Comparison of ENCODE assay signal across 11 cellular contexts in genomic region chr12:82593901-82594396, GRCh38.
A peak's percentile ranks its signal among the peaks of the same experiment; 100 is the strongest.
DNase-seq lines count a peak whose midpoint lies in the region; ATAC-seq, FAIRE-seq and TF ChIP-seq lines count a peak whose summit lies in the region.
"Had no signal": no experiment of that assay in that cellular context is flagged by ENCODE, and none has a peak within 500 bp of the region (broad histone marks: within the 10 kb centered on the region; RNA-seq: fewer than 3 reads in every experiment).

No MANE protein-coding gene starts in this region.

- TF ChIP-seq CTCF in H1 (IDR thresholded peaks at IDR 0.05; ENCODE audit: control extremely low read depth in 1 of 3, insufficient read depth in 1 of 3, low read depth in 1 of 3, low read length in 3 of 3), result no peak
- TF ChIP-seq CTCF in CD8-positive, alpha-beta T cell (IDR thresholded peaks at IDR 0.05), result no peak

- POLR2A ChIA-PET in H1 (lab: Charles Lee; ENCODE audit: partially characterized antibody), result no interaction called here
- POLR2A ChIA-PET in CD8-positive, alpha-beta T cell (lab: Charles Lee), result no interaction called here

- H3K23me2 ChIP-seq in H1 (ENCODE audit: low read depth, low read length), result no peaks in the 10 kb centered on the region

- no peak for TF ChIP-seq EP300 in H1 (IDR thresholded peaks at IDR 0.05; ENCODE audit: borderline replicate concordance in 1 of 2, low read depth in 2 of 2, low read length in 2 of 2)

- H4K20me1 ChIP-seq in H1 (replicated peaks in 1 of 2; ENCODE audit: control insufficient read depth in 1 of 2, insufficient read depth in 2 of 2, low read length in 2 of 2), result no peaks in the 10 kb centered on the region

- no peak for TF ChIP-seq POLR2A in H1 (IDR thresholded peaks at IDR 0.05; ENCODE audit: control extremely low read depth in 1 of 2, low read depth in 2 of 2, low read length in 2 of 2)

- no peaks in the 10 kb centered on the region for H3K79me1 ChIP-seq in H1 (ENCODE audit: low read depth, low read length)

- H2BK120ac ChIP-seq in H1 (replicated peaks; ENCODE audit: low read depth, low read length), result no peak overlapping the region

- no peak overlapping the region for H3K9ac ChIP-seq in H1 (replicated peaks in 1 of 4; ENCODE audit: extremely low read depth in 1 of 4, low read depth in 3 of 4, low read length in 3 of 4)

- no peak overlapping the region for H3K4me3 Mint-ChIP-seq in CD8-positive, alpha-beta T cell
- H3K4me3 Mint-ChIP-seq: naive B cell had no signal

- no peak overlapping the region for H3K27ac ChIP-seq in H1 (ENCODE audit: low read depth, low read length)
- no peak overlapping the region for H3K27ac ChIP-seq in CD8-positive, alpha-beta T cell (ENCODE audit: low read depth, low read length)

- H2BK5ac ChIP-seq in H1 (ENCODE audit: low read depth, low read length), result no peak overlapping the region

- CTCF ChIA-PET in H1 (lab: Charles Lee; ENCODE audit: partially characterized antibody), result no interaction called here
- CTCF ChIA-PET in CD8-positive, alpha-beta T cell (lab: Charles Lee), result no interaction called here

- TF ChIP-seq RAD21 in H1 (IDR thresholded peaks at IDR 0.05 in 1 of 2, conservative IDR thresholded peaks at IDR 0.05 in 1 of 2; ENCODE audit: low read depth in 2 of 2, low read length in 2 of 2), result no peak

- no peaks in the 10 kb centered on the region for H3K4me1 Mint-ChIP-seq in CD8-positive, alpha-beta T cell (ENCODE audit: low read depth)
- H3K4me1 Mint-ChIP-seq: naive B cell had no signal

- H4K5ac ChIP-seq in H1 (ENCODE audit: insufficient read length, low read depth, low read length), result no peak overlapping the region

- no peak overlapping the region for H3K18ac ChIP-seq in H1 (ENCODE audit: extremely low read depth, low read length)

- H3K27ac Mint-ChIP-seq in CD8-positive, alpha-beta T cell, result no peak overlapping the region
- H3K27ac Mint-ChIP-seq: naive B cell had no signal

- peak; percentile 90 for ATAC-seq in GM21526 (IDR thresholded peaks at IDR 0.05; ENCODE audit: low FRiP score, unreplicated experiment)
- peak; percentile 87 for ATAC-seq in HG03342 (IDR thresholded peaks at IDR 0.05; ENCODE audit: unreplicated experiment)
- ATAC-seq in CD8-positive, alpha-beta T cell, result no peak
- no peak for ATAC-seq in Right ventricle myocardium superior (ENCODE audit: poor library complexity)
- ATAC-seq: K562 had no signal

- 84% methylated on average over 1 of the region's 1 CpG; no CpG with 5 or more reads in 1 of the 2 experiments for WGBS in H1 (ENCODE audit: extremely low coverage in 1 of 2, insufficient coverage in 1 of 2, insufficient read length in 1 of 2, insufficient replicate concordance in 2 of 2, low coverage in 1 of 2, low lambda C conversion rate in 2 of 2, missing lambda C conversion rate in 1 of 2), 2 experiments

- H3K79me2 ChIP-seq in H1 (ENCODE audit: control insufficient read depth in 1 of 2, insufficient read depth in 2 of 2, low read length in 2 of 2), result no peaks in the 10 kb centered on the region

- H3K4me1 ChIP-seq in H1 (replicated peaks in 1 of 4; ENCODE audit: control insufficient read depth in 3 of 4, insufficient read depth in 4 of 4, low read length in 3 of 4), result no peaks in the 10 kb centered on the region
- H3K4me1 ChIP-seq in CD8-positive, alpha-beta T cell (ENCODE audit: insufficient read depth, low read length), result no peaks in the 10 kb centered on the region

- H3K27me3 Mint-ChIP-seq in CD8-positive, alpha-beta T cell (ENCODE audit: low read depth), result no peaks in the 10 kb centered on the region
- H3K27me3 Mint-ChIP-seq: naive B cell had no signal

- DNase-seq in GM18507 (ENCODE audit: extremely low spot score, insufficient read length, low read depth) (peak; percentile 22), H1 (ENCODE audit: low read depth in 1 of 2, low spot score in 2 of 2) (no peak), MV-4-11 (lab: John Stamatoyannopoulos, UW) (no peak), Right ventricle myocardium superior (no peak)
- DNase-seq in CD8-positive, alpha-beta T cell, result no peak
- DNase-seq in activated CD8-positive, alpha-beta memory T cell treated with anti-CD3 and anti-CD28 coated beads, Interleukin-2, amount 50 U/mL, for 4 hours, result no peak
- DNase-seq: EL, naive B cell had no signal

- no peak overlapping the region for H2BK20ac ChIP-seq in H1 (ENCODE audit: low read length)

- H3K9me3 ChIP-seq in H1 (ENCODE audit: insufficient read depth in 2 of 2, low read depth in 1 of 2, low read length in 1 of 2), result no peaks in the 10 kb centered on the region
- no peaks in the 10 kb centered on the region for H3K9me3 ChIP-seq in CD8-positive, alpha-beta T cell (ENCODE audit: low read length)

- H3K36me3 Mint-ChIP-seq in CD8-positive, alpha-beta T cell, result no peaks in the 10 kb centered on the region
- H3K36me3 Mint-ChIP-seq: naive B cell had no signal

- H3K4me2 ChIP-seq in H1 (ENCODE audit: insufficient read depth in 1 of 2, low read depth in 2 of 2, low read length in 2 of 2), result no peak overlapping the region

- no peak overlapping the region for H3K14ac ChIP-seq in H1 (ENCODE audit: insufficient read length)

- no peak overlapping the region for H3K23ac ChIP-seq in H1 (ENCODE audit: insufficient read length)

- H2AFZ ChIP-seq in H1 (ENCODE audit: low read length), result 0 out of 2 replicates have a peak overlapping the region, but pooled peaks have one; percentile 1

- H3K4me3 ChIP-seq in H1 (ENCODE audit: extremely low read depth in 1 of 4, insufficient read depth in 2 of 4, low read depth in 3 of 4, low read length in 4 of 4), result no peak overlapping the region
- H3K4me3 ChIP-seq in CD8-positive, alpha-beta T cell (ENCODE audit: low read depth, low read length), result no peak overlapping the region
- H3K4me3 ChIP-seq: K562 had no signal

- H4K91ac ChIP-seq in H1 (replicated peaks; ENCODE audit: insufficient read length, low read length), result no peak overlapping the region

- H4K8ac ChIP-seq in H1 (ENCODE audit: extremely low read depth, insufficient read depth, low read length), result no peak overlapping the region

- intact Hi-C loops in CD8-positive, alpha-beta T cell (cut with DNase I, micrococcal nuclease), result no loop called here
- intact Hi-C loops in Right ventricle myocardium superior (cut with DNase I), result no loop called here

- no peak overlapping the region for H3K56ac ChIP-seq in H1 (replicated peaks; ENCODE audit: insufficient read length, low read depth, low read length)

- peaks cover 8% of the 10 kb centered on the region for H3K9me3 Mint-ChIP-seq in CD8-positive, alpha-beta T cell

- H3K27me3 ChIP-seq in H1 (replicated peaks in 1 of 4; ENCODE audit: control insufficient read depth in 3 of 4, extremely low read depth in 1 of 4, insufficient read depth in 3 of 4, low read length in 3 of 4), result no peaks in the 10 kb centered on the region
- no peaks in the 10 kb centered on the region for H3K27me3 ChIP-seq in CD8-positive, alpha-beta T cell (ENCODE audit: insufficient read depth, low read length)

- no peak overlapping the region for H2BK12ac ChIP-seq in H1 (ENCODE audit: low read depth, low read length)

- H2BK15ac ChIP-seq in H1 (ENCODE audit: low read length), result no peak overlapping the region

- no peak overlapping the region for H2AK5ac ChIP-seq in H1 (ENCODE audit: low read depth, low read length)

- H3K36me3 ChIP-seq in H1 (ENCODE audit: control insufficient read depth in 2 of 4, insufficient read depth in 4 of 4, low read length in 3 of 4), result no peaks in the 10 kb centered on the region
- no peaks in the 10 kb centered on the region for H3K36me3 ChIP-seq in CD8-positive, alpha-beta T cell (ENCODE audit: insufficient read depth, low read length)

- no peak overlapping the region for H3K4ac ChIP-seq in H1 (replicated peaks; ENCODE audit: insufficient read length, low read depth, low read length)

- FAIRE-seq in GM18507 (lab: Jason Lieb, UNC) (peak; percentile 93), H1 (lab: Jason Lieb, UNC) (no peak)
- FAIRE-seq: K562 had no signal

TF ChIP-seq in H1, 55 proteins besides CTCF, POLR2A, EP300 and RAD21:
- TF ChIP-seq CREB1 (IDR thresholded peaks at IDR 0.05) (no peak), KDM1A (IDR thresholded peaks at IDR 0.05; ENCODE audit: borderline replicate concordance, low read length) (no peak), POLR2AphosphoS5 (IDR thresholded peaks at IDR 0.05; ENCODE audit: low read depth, low read length) (no peak), JUN (IDR thresholded peaks at IDR 0.05; ENCODE audit: low read depth, low read length) (no peak), TBP (IDR thresholded peaks at IDR 0.05; ENCODE audit: low read depth, low read length) (no peak)

Comparison
In these comparisons a context has a peak if more than half of its experiments do, and no peak if none do; other contexts are left out.
1. ATAC-seq: peak in GM21526 (single experiment) and HG03342 (single experiment); none in CD8-positive, alpha-beta T cell (single experiment) and Right ventricle myocardium superior (single experiment).